ENCODE assay signal across 20 cellular contexts in genomic region chr10:80278480-80278879, GRCh38. TPM values are rescaled to one million over a fixed set of nuclear protein-coding genes. Genes with fewer than 3 reads are reported as not detected.
DNase-seq lines count a peak whose midpoint lies in the region; ATAC-seq and TF ChIP-seq lines count a peak whose summit lies in the region.
"Had no signal": no experiment of that assay in that cellular context is flagged by ENCODE, and none has a peak within 500 bp of the region (broad histone marks: within the 10 kb centered on the region; RNA-seq: fewer than 3 reads in every experiment).

No MANE protein-coding gene starts in this region.

- POLR2A ChIA-PET in activated CD8-positive, alpha-beta T cell treated with anti-CD3 and anti-CD28 coated beads, Interleukin-2, amount 10 ng/mL, durations not matched to agents 7 days and 5 days (lab: Charles Lee) = interaction anchor here (0.6 kb wide), 1 partner anchor 149 kb away, joined by 3 read pairs; no protein-coding TSS in a partner anchor
- POLR2A ChIA-PET in activated CD8-positive, alpha-beta T cell treated with anti-CD3 and anti-CD28 coated beads for 36 hours (lab: Charles Lee) = no interaction called here

- TF ChIP-seq EP300 in esophagus muscularis mucosa (IDR thresholded peaks at IDR 0.05) = no peak

- no peaks in the 10 kb centered on the region for H3K4me1 ChIP-seq in esophagus muscularis mucosa
- H3K4me1 ChIP-seq: SJSA1 had no signal

- no peak for ATAC-seq in activated CD8-positive, alpha-beta T cell treated with anti-CD3 and anti-CD28 coated beads, Interleukin-2, amount 10 ng/mL, durations not matched to agents 7 days and 5 days
- ATAC-seq in activated CD8-positive, alpha-beta T cell treated with anti-CD3 and anti-CD28 coated beads for 36 hours = no peak
- ATAC-seq: K562 had no signal

- H3K9me3 ChIP-seq in esophagus muscularis mucosa = no peaks in the 10 kb centered on the region
- H3K9me3 ChIP-seq: BLaER1, SJSA1 had no signal

- H3K36me3 ChIP-seq in esophagus muscularis mucosa = no peaks in the 10 kb centered on the region
- H3K36me3 ChIP-seq: BLaER1, SJSA1 had no signal

- intact Hi-C loops in activated CD8-positive, alpha-beta T cell treated with anti-CD3 and anti-CD28 coated beads for 36 hours (cut with micrococcal nuclease) = no loop called here
- intact Hi-C loops in esophagus muscularis mucosa (cut with DNase I) = no loop called here

- H3K27me3 ChIP-seq in esophagus muscularis mucosa = no peaks in the 10 kb centered on the region
- H3K27me3 ChIP-seq: BLaER1, SJSA1 had no signal

- H3K27me3 Mint-ChIP-seq in activated CD8-positive, alpha-beta T cell treated with anti-CD3 and anti-CD28 coated beads, Interleukin-2, amount 10 ng/mL, durations not matched to agents 7 days and 5 days (ENCODE audit: low read depth) = no peaks in the 10 kb centered on the region
- H3K27me3 Mint-ChIP-seq in activated CD8-positive, alpha-beta T cell treated with anti-CD3 and anti-CD28 coated beads for 36 hours = no peaks in the 10 kb centered on the region
- H3K27me3 Mint-ChIP-seq in nephron progenitor cell (ENCODE audit: low read depth, poor library complexity) = peaks cover 14% of the 10 kb centered on the region

- DNase-seq in activated CD8-positive, alpha-beta T cell treated with anti-CD3 and anti-CD28 coated beads, Interleukin-2, amount 10 ng/mL, durations not matched to agents 7 days and 5 days = peak; percentile 9
- DNase-seq in activated CD8-positive, alpha-beta T cell treated with anti-CD3 and anti-CD28 coated beads for 36 hours = no peak
- DNase-seq in esophagus muscularis mucosa (ENCODE audit: extremely low spot score) (peak; percentile 70), nephron progenitor cell (no peak), ureter (ENCODE audit: low spot score) (peak; percentile 7), foreskin fibroblast (no peak), COR-L47 (lab: John Stamatoyannopoulos, UW) (no peak)
- DNase-seq: 8988T; ACHN; CD4-positive, CD25-positive, alpha-beta regulatory T cell; Kasumi-1; NCI-H2029; NCI-H446 treated with DMSO at 0.1 percent for 48 hours; NCI-H526; NCI-H82; RPMI8226 had no signal

- WGBS in esophagus muscularis mucosa = 96% methylated on average over 5 of the region's 5 CpGs

- no peak for TF ChIP-seq POLR2A in esophagus muscularis mucosa (IDR thresholded peaks at IDR 0.05; ENCODE audit: low read depth)

- no peaks in the 10 kb centered on the region for H3K36me3 Mint-ChIP-seq in activated CD8-positive, alpha-beta T cell treated with anti-CD3 and anti-CD28 coated beads, Interleukin-2, amount 10 ng/mL, durations not matched to agents 7 days and 5 days (ENCODE audit: low read depth)
- no peaks in the 10 kb centered on the region for H3K36me3 Mint-ChIP-seq in activated CD8-positive, alpha-beta T cell treated with anti-CD3 and anti-CD28 coated beads for 36 hours (ENCODE audit: low read depth)
- H3K36me3 Mint-ChIP-seq in nephron progenitor cell (ENCODE audit: low read depth) = no peaks in the 10 kb centered on the region
- H3K36me3 Mint-ChIP-seq: CD4-positive, CD25-positive, alpha-beta regulatory T cell had no signal

- CTCF ChIA-PET in activated CD8-positive, alpha-beta T cell treated with anti-CD3 and anti-CD28 coated beads, Interleukin-2, amount 10 ng/mL, durations not matched to agents 7 days and 5 days (lab: Charles Lee) = no interaction called here
- CTCF ChIA-PET in activated CD8-positive, alpha-beta T cell treated with anti-CD3 and anti-CD28 coated beads for 36 hours (lab: Charles Lee) = interaction anchor here (1.7 kb wide), 1 partner anchor 18 kb away, joined by 5 read pairs; no protein-coding TSS in a partner anchor

- TF ChIP-seq CTCF in activated CD8-positive, alpha-beta T cell treated with anti-CD3 and anti-CD28 coated beads for 36 hours (IDR thresholded peaks at IDR 0.05) = no peak
- TF ChIP-seq CTCF in esophagus muscularis mucosa (IDR thresholded peaks at IDR 0.05) = no peak
- no peak for TF ChIP-seq CTCF in nephron progenitor cell (IDR thresholded peaks at IDR 0.05)
- no peak for TF ChIP-seq CTCF in foreskin fibroblast (IDR thresholded peaks at IDR 0.05; ENCODE audit: low read depth, low read length)

- no peak overlapping the region for H3K27ac ChIP-seq in esophagus muscularis mucosa (replicated peaks in 1 of 4)
- H3K27ac ChIP-seq: BLaER1, SJSA1 had no signal

- H3K4me3 ChIP-seq in esophagus muscularis mucosa = no peak overlapping the region
- no peak overlapping the region for H3K4me3 ChIP-seq in foreskin fibroblast (ENCODE audit: low read depth in 1 of 2, low read length in 2 of 2)
- H3K4me3 ChIP-seq: BLaER1, K562, SJSA1 had no signal

- H3K4me1 Mint-ChIP-seq in activated CD8-positive, alpha-beta T cell treated with anti-CD3 and anti-CD28 coated beads, Interleukin-2, amount 10 ng/mL, durations not matched to agents 7 days and 5 days (ENCODE audit: low read depth) = no peaks in the 10 kb centered on the region
- no peaks in the 10 kb centered on the region for H3K4me1 Mint-ChIP-seq in activated CD8-positive, alpha-beta T cell treated with anti-CD3 and anti-CD28 coated beads for 36 hours (ENCODE audit: low read depth)
- H3K4me1 Mint-ChIP-seq in nephron progenitor cell = peaks cover 31% of the 10 kb centered on the region
- H3K4me1 Mint-ChIP-seq: CD4-positive, CD25-positive, alpha-beta regulatory T cell had no signal

- no peak overlapping the region for H3K4me3 Mint-ChIP-seq in activated CD8-positive, alpha-beta T cell treated with anti-CD3 and anti-CD28 coated beads, Interleukin-2, amount 10 ng/mL, durations not matched to agents 7 days and 5 days
- no peak overlapping the region for H3K4me3 Mint-ChIP-seq in activated CD8-positive, alpha-beta T cell treated with anti-CD3 and anti-CD28 coated beads for 36 hours
- no peak overlapping the region for H3K4me3 Mint-ChIP-seq in nephron progenitor cell
- H3K4me3 Mint-ChIP-seq: CD4-positive, CD25-positive, alpha-beta regulatory T cell had no signal

- no peak overlapping the region for H3K27ac Mint-ChIP-seq in activated CD8-positive, alpha-beta T cell treated with anti-CD3 and anti-CD28 coated beads, Interleukin-2, amount 10 ng/mL, durations not matched to agents 7 days and 5 days
- no peak overlapping the region for H3K27ac Mint-ChIP-seq in activated CD8-positive, alpha-beta T cell treated with anti-CD3 and anti-CD28 coated beads for 36 hours
- H3K27ac Mint-ChIP-seq in nephron progenitor cell = peak overlapping the region; percentile 88
- H3K27ac Mint-ChIP-seq: CD4-positive, CD25-positive, alpha-beta regulatory T cell had no signal

- H3K9me3 Mint-ChIP-seq in activated CD8-positive, alpha-beta T cell treated with anti-CD3 and anti-CD28 coated beads, Interleukin-2, amount 10 ng/mL, durations not matched to agents 7 days and 5 days (ENCODE audit: insufficient read depth) = no peaks in the 10 kb centered on the region
- no peaks in the 10 kb centered on the region for H3K9me3 Mint-ChIP-seq in activated CD8-positive, alpha-beta T cell treated with anti-CD3 and anti-CD28 coated beads for 36 hours
- no peaks in the 10 kb centered on the region for H3K9me3 Mint-ChIP-seq in nephron progenitor cell

RNA-seq across cellular contexts. Expression of gene MAT1A, which starts 11.0 kb away (rescaled TPM):
- total RNA-seq in activated CD8-positive, alpha-beta T cell treated with anti-CD3 and anti-CD28 coated beads, Interleukin-2, amount 10 ng/mL, durations not matched to agents 7 days and 5 days = not detected
- total RNA-seq in activated CD8-positive, alpha-beta T cell treated with anti-CD3 and anti-CD28 coated beads for 36 hours = not detected
- total RNA-seq in esophagus muscularis mucosa (not detected), ureter (0.75 TPM)
- total RNA-seq: CD4-positive, CD25-positive, alpha-beta regulatory T cell; M059J; SJSA1 had no signal

Comparison
In these comparisons a context has a peak if more than half of its experiments do, and no peak if none do; other contexts are left out.
1. DNase-seq: peak in activated CD8-positive, alpha-beta T cell treated with anti-CD3 and anti-CD28 coated beads, Interleukin-2, amount 10 ng/mL, durations not matched to agents 7 days and 5 days (single experiment), esophagus muscularis mucosa (single experiment) and ureter (single experiment); none in activated CD8-positive, alpha-beta T cell treated with anti-CD3 and anti-CD28 coated beads for 36 hours (single experiment), nephron progenitor cell (single experiment), foreskin fibroblast (0 of 2) and COR-L47 (single experiment).